Comparison of ENCODE assay signal across 29 cellular contexts in genomic region chr2:32417659-32418058, GRCh38.
"Had no signal": no experiment of that assay in that cellular context is flagged by ENCODE, and none has a peak within 500 bp of the region (broad histone marks: within the 10 kb centered on the region; RNA-seq: fewer than 3 reads in every experiment).

No MANE protein-coding gene starts in this region.

- H3K27ac ChIP-seq: body of pancreas, colonic mucosa, epithelial cell of prostate, esophagus squamous epithelium, gastroesophageal sphincter, heart right ventricle, hepatocyte had no signal

- H2AFZ ChIP-seq: hepatocyte had no signal

- H3K27me3 ChIP-seq: body of pancreas, colonic mucosa, esophagus squamous epithelium, gastroesophageal sphincter, heart right ventricle, hepatocyte had no signal

- H3K4me3 ChIP-seq: body of pancreas, colonic mucosa, esophagus squamous epithelium, gastroesophageal sphincter, heart right ventricle, hepatocyte had no signal

- H3K4me1 ChIP-seq: colonic mucosa had no signal

- DNase-seq: activated CD4-positive, alpha-beta memory T cell treated with anti-CD3 and anti-CD28 coated beads for 36 hours; activated CD4-positive, alpha-beta T cell treated with anti-CD3 and anti-CD28 coated beads for 36 hours; activated CD4-positive, alpha-beta T cell treated with anti-CD3 and anti-CD28 coated beads, Interleukin-2, amount 10 ng/mL, durations not matched to agents 24 days and 14 days; activated CD4-positive, CD25-positive, alpha-beta regulatory T cell; activated CD4-positive, CD25-positive, alpha-beta regulatory T cell treated with anti-CD3 and anti-CD28 coated beads, Interleukin-2, amount 50 U/mL, for 72 hours; activated CD8-positive, alpha-beta memory T cell treated with anti-CD3 and anti-CD28 coated beads, Interleukin-2, amount 10 ng/mL, durations not matched to agents 7 days and 5 days; activated CD8-positive, alpha-beta memory T cell treated with anti-CD3 and anti-CD28 coated beads, Interleukin-2, amount 50 U/mL, for 4 hours; activated CD8-positive, alpha-beta T cell treated with anti-CD3 and anti-CD28 coated beads, Interleukin-2, amount 10 ng/mL, durations not matched to agents 7 days and 5 days; activated effector memory CD4-positive, alpha-beta T cell treated with anti-CD3 and anti-CD28 coated beads, Interleukin-2, amount 50 U/mL, for 16 hours; activated naive CD4-positive, alpha-beta T cell; activated naive CD4-positive, alpha-beta T cell treated with anti-CD3 and anti-CD28 coated beads, Interleukin-2, amount 10 ng/mL, durations not matched to agents 7 days and 5 days; activated T-cell treated with anti-CD3 and anti-CD28 coated beads, Interleukin-2, amount 50 U/mL, for 1 hour; activated T-cell treated with anti-CD3 and anti-CD28 coated beads, Interleukin-2, amount 50 U/mL, for 48 hours; amniotic stem cell; aorta; body of pancreas; caudate nucleus; colonic mucosa; effector CD8-positive, alpha-beta T cell; esophagus squamous epithelium; foreskin melanocyte; heart right ventricle; T-helper 17 cell had no signal

- H3K27ac Mint-ChIP-seq: activated CD4-positive, alpha-beta memory T cell treated with anti-CD3 and anti-CD28 coated beads for 36 hours; activated CD4-positive, alpha-beta T cell treated with anti-CD3 and anti-CD28 coated beads for 36 hours; activated CD4-positive, alpha-beta T cell treated with anti-CD3 and anti-CD28 coated beads, Interleukin-2, amount 10 ng/mL, durations not matched to agents 24 days and 14 days; activated CD8-positive, alpha-beta memory T cell treated with anti-CD3 and anti-CD28 coated beads, Interleukin-2, amount 10 ng/mL, durations not matched to agents 7 days and 5 days; activated CD8-positive, alpha-beta T cell treated with anti-CD3 and anti-CD28 coated beads, Interleukin-2, amount 10 ng/mL, durations not matched to agents 7 days and 5 days; activated naive CD4-positive, alpha-beta T cell treated with anti-CD3 and anti-CD28 coated beads, Interleukin-2, amount 10 ng/mL, durations not matched to agents 7 days and 5 days; activated naive CD8-positive, alpha-beta T cell; activated T-helper 1 cell treated with anti-CD3 and anti-CD28 coated beads, Interleukin-12 subunit alpha, Interleukin-12 subunit beta, Interleukin-2, Interleukin-4 antibody, amounts not matched to agents 30 ng/mL and 10 ng/mL and 1 ng/mL, durations not matched to agents 14 hours and 24 hours and 36 hours; activated T-helper 2 cell treated with anti-CD3 and anti-CD28 coated beads, Interferon-gamma antibody, Interleukin-2, Interleukin-4, amounts not matched to agents 10 μg/mL and 5 μg/mL and 100 μg/mL, durations not matched to agents 14 hours and 24 hours and 36 hours had no signal

- H3K4me2 ChIP-seq: hepatocyte had no signal

- H3K27me3 Mint-ChIP-seq: activated CD4-positive, alpha-beta memory T cell treated with anti-CD3 and anti-CD28 coated beads for 36 hours; activated CD4-positive, alpha-beta T cell treated with anti-CD3 and anti-CD28 coated beads for 36 hours; activated CD4-positive, alpha-beta T cell treated with anti-CD3 and anti-CD28 coated beads, Interleukin-2, amount 10 ng/mL, durations not matched to agents 24 days and 14 days; activated CD8-positive, alpha-beta memory T cell treated with anti-CD3 and anti-CD28 coated beads, Interleukin-2, amount 10 ng/mL, durations not matched to agents 7 days and 5 days; activated naive CD4-positive, alpha-beta T cell treated with anti-CD3 and anti-CD28 coated beads, Interleukin-2, amount 10 ng/mL, durations not matched to agents 7 days and 5 days; activated naive CD8-positive, alpha-beta T cell; T-helper 17 cell had no signal

- H3K9me3 ChIP-seq: colonic mucosa, esophagus squamous epithelium, gastroesophageal sphincter, heart right ventricle had no signal

- H3K9me3 Mint-ChIP-seq: activated CD4-positive, alpha-beta memory T cell treated with anti-CD3 and anti-CD28 coated beads for 36 hours; activated CD4-positive, alpha-beta T cell treated with anti-CD3 and anti-CD28 coated beads, Interleukin-2, amount 10 ng/mL, durations not matched to agents 24 days and 14 days; activated naive CD4-positive, alpha-beta T cell treated with anti-CD3 and anti-CD28 coated beads, Interleukin-2, amount 10 ng/mL, durations not matched to agents 7 days and 5 days; activated T-helper 1 cell treated with anti-CD3 and anti-CD28 coated beads, Interleukin-12 subunit alpha, Interleukin-12 subunit beta, Interleukin-2, Interleukin-4 antibody, amounts not matched to agents 30 ng/mL and 10 ng/mL and 1 ng/mL, durations not matched to agents 14 hours and 24 hours and 36 hours; activated T-helper 2 cell treated with anti-CD3 and anti-CD28 coated beads, Interferon-gamma antibody, Interleukin-2, Interleukin-4, amounts not matched to agents 10 μg/mL and 5 μg/mL and 100 μg/mL, durations not matched to agents 14 hours and 24 hours and 36 hours had no signal

- ATAC-seq: activated CD4-positive, alpha-beta T cell treated with anti-CD3 and anti-CD28 coated beads for 36 hours; activated CD8-positive, alpha-beta memory T cell treated with anti-CD3 and anti-CD28 coated beads, Interleukin-2, amount 10 ng/mL, durations not matched to agents 7 days and 5 days; activated CD8-positive, alpha-beta T cell treated with anti-CD3 and anti-CD28 coated beads, Interleukin-2, amount 10 ng/mL, durations not matched to agents 7 days and 5 days; body of pancreas; gastroesophageal sphincter; heart right ventricle; T-helper 17 cell had no signal

- H3K36me3 ChIP-seq: colonic mucosa had no signal

- H3K4me3 Mint-ChIP-seq: activated CD4-positive, alpha-beta memory T cell treated with anti-CD3 and anti-CD28 coated beads for 36 hours; activated CD4-positive, alpha-beta T cell treated with anti-CD3 and anti-CD28 coated beads for 36 hours; activated CD4-positive, alpha-beta T cell treated with anti-CD3 and anti-CD28 coated beads, Interleukin-2, amount 10 ng/mL, durations not matched to agents 24 days and 14 days; activated CD8-positive, alpha-beta memory T cell treated with anti-CD3 and anti-CD28 coated beads, Interleukin-2, amount 10 ng/mL, durations not matched to agents 7 days and 5 days; activated CD8-positive, alpha-beta T cell treated with anti-CD3 and anti-CD28 coated beads, Interleukin-2, amount 10 ng/mL, durations not matched to agents 7 days and 5 days; activated naive CD4-positive, alpha-beta T cell treated with anti-CD3 and anti-CD28 coated beads, Interleukin-2, amount 10 ng/mL, durations not matched to agents 7 days and 5 days; activated naive CD8-positive, alpha-beta T cell; activated T-helper 1 cell treated with anti-CD3 and anti-CD28 coated beads, Interleukin-12 subunit alpha, Interleukin-12 subunit beta, Interleukin-2, Interleukin-4 antibody, amounts not matched to agents 30 ng/mL and 10 ng/mL and 1 ng/mL, durations not matched to agents 14 hours and 24 hours and 36 hours; T-helper 17 cell had no signal
